Comparison of ENCODE assay signal across 13 cellular contexts in genomic region chr13:23613971-23614370, GRCh38. TPM values are rescaled to one million over a fixed set of nuclear protein-coding genes. Genes with fewer than 3 reads are reported as not detected.
DNase-seq lines count a peak whose midpoint lies in the region; TF ChIP-seq lines count a peak whose summit lies in the region.
"Had no signal": no experiment of that assay in that cellular context is flagged by ENCODE, and none has a peak within 500 bp of the region (broad histone marks: within the 10 kb centered on the region; RNA-seq: fewer than 3 reads in every experiment).

No MANE protein-coding gene starts in this region.

- peaks cover 7% of the 10 kb centered on the region for H3K27me3 Mint-ChIP-seq in brain
- peaks cover 1% of the 10 kb centered on the region for H3K27me3 Mint-ChIP-seq in glutamatergic neuron (ENCODE audit: unreplicated experiment)
- no peaks in the 10 kb centered on the region for H3K27me3 Mint-ChIP-seq in nephron progenitor cell (ENCODE audit: low read depth, poor library complexity)
- no peaks in the 10 kb centered on the region for H3K27me3 Mint-ChIP-seq in Caco-2 (ENCODE audit: insufficient read depth, unreplicated experiment)

- no peaks in the 10 kb centered on the region for H3K9me3 Mint-ChIP-seq in brain
- peaks cover 13% of the 10 kb centered on the region for H3K9me3 Mint-ChIP-seq in glutamatergic neuron (ENCODE audit: unreplicated experiment)
- no peaks in the 10 kb centered on the region for H3K9me3 Mint-ChIP-seq in nephron progenitor cell
- H3K9me3 Mint-ChIP-seq in Caco-2 (ENCODE audit: unreplicated experiment) = no peaks in the 10 kb centered on the region
- H3K9me3 Mint-ChIP-seq: CD4-positive, CD25-positive, alpha-beta regulatory T cell; CD8-positive, alpha-beta memory T cell had no signal

- no TSS peak for BruUV-seq in Caco-2 (replicated peaks; lab: Mats Ljungman, UMichigan)

- POLR2A ChIA-PET in Caco-2 (lab: Charles Lee) = no interaction called here

- TF ChIP-seq CTCF in brain (conservative IDR thresholded peaks at IDR 0.05) (no peak), glutamatergic neuron (IDR thresholded peaks at IDR 0.05; ENCODE audit: partially characterized antibody, unreplicated experiment) (no peak), nephron progenitor cell (IDR thresholded peaks at IDR 0.05) (no peak), Caco-2 (IDR thresholded peaks at IDR 0.05; ENCODE audit: insufficient read depth in 1 of 2, low read depth in 1 of 2, low read length in 1 of 2, severe bottlenecking in 1 of 2, unreplicated experiment in 1 of 2) (no peak)

- no peaks in the 10 kb centered on the region for H3K9me3 ChIP-seq in Caco-2
- H3K9me3 ChIP-seq: BE2C had no signal

- peaks cover 22% of the 10 kb centered on the region for H3K4me1 ChIP-seq in Caco-2

- no peak overlapping the region for H3K4me3 ChIP-seq in Caco-2 (ENCODE audit: low read depth, low read length)

- DNase-seq in glutamatergic neuron = no peak
- DNase-seq in nephron progenitor cell = no peak
- DNase-seq in inferior parietal cortex (ENCODE audit: extremely low spot score) = no peak
- no peak for DNase-seq in stimulated activated CD4-positive, alpha-beta T cell treated with anti-CD3 and anti-CD28 coated beads, Interleukin-2, amount 100 ng/mL, for 48 hours
- DNase-seq in Caco-2 = no peak
- no peak for DNase-seq in NCI-H524 treated with DMSO at 0.1 percent for 48 hours (lab: John Stamatoyannopoulos, UW)
- DNase-seq: ACHN; BE2C; C1 segment of cervical spinal cord; CD4-positive, CD25-positive, alpha-beta regulatory T cell; CD8-positive, alpha-beta memory T cell; COR-L47 had no signal

- intact Hi-C loops in Caco-2 (cut with micrococcal nuclease; ENCODE audit: unreplicated experiment) = no loop called here

- H3K36me3 ChIP-seq in Caco-2 (ENCODE audit: control insufficient read depth, insufficient read depth, low read length) = peaks cover 4% of the 10 kb centered on the region
- H3K36me3 ChIP-seq: BE2C had no signal

- H3K27ac Mint-ChIP-seq in brain (peak overlapping the region in 3 of 5 experiments; percentile 2 to 52 (median 24)), glutamatergic neuron (ENCODE audit: unreplicated experiment) (peak overlapping the region; percentile 52), nephron progenitor cell (peak overlapping the region; percentile 79), Caco-2 (ENCODE audit: unreplicated experiment) (no peak overlapping the region)

- H3K4me1 Mint-ChIP-seq in brain (peaks cover 67% of the 10 kb centered on the region), glutamatergic neuron (ENCODE audit: low read depth, unreplicated experiment) (peaks cover 58% of the 10 kb centered on the region), nephron progenitor cell (peaks cover 84% of the 10 kb centered on the region), Caco-2 (ENCODE audit: low read depth, unreplicated experiment) (peaks cover 33% of the 10 kb centered on the region)

- no peaks in the 10 kb centered on the region for H3K27me3 ChIP-seq in Caco-2 (replicated peaks; ENCODE audit: control insufficient read depth, insufficient read depth, low read length)
- H3K27me3 ChIP-seq: BE2C had no signal

- H3K4me3 Mint-ChIP-seq in brain (peak overlapping the region in 2 of 5 experiments; percentile 8 to 20), glutamatergic neuron (ENCODE audit: unreplicated experiment) (peak overlapping the region; percentile 25), nephron progenitor cell (peak overlapping the region; percentile 9), Caco-2 (ENCODE audit: unreplicated experiment) (no peak overlapping the region)
- H3K4me3 Mint-ChIP-seq: CD4-positive, CD25-positive, alpha-beta regulatory T cell; CD8-positive, alpha-beta memory T cell had no signal

- CTCF ChIA-PET in Caco-2 (lab: Charles Lee) = no interaction called here

- H3K36me3 Mint-ChIP-seq in brain (peaks cover 21% of the 10 kb centered on the region), glutamatergic neuron (ENCODE audit: unreplicated experiment) (peaks cover 19% of the 10 kb centered on the region), nephron progenitor cell (ENCODE audit: low read depth) (peaks cover 63% of the 10 kb centered on the region), Caco-2 (ENCODE audit: insufficient read depth, unreplicated experiment) (peaks cover 67% of the 10 kb centered on the region)
- H3K36me3 Mint-ChIP-seq: CD4-positive, CD25-positive, alpha-beta regulatory T cell; CD8-positive, alpha-beta memory T cell had no signal

RNA-seq across cellular contexts. Expression of gene TNFRSF19, which starts 43.8 kb away (rescaled TPM):
- 2.6 TPM for polyA plus RNA-seq in brain (ENCODE audit: insufficient read depth, low read depth, low replicate concordance)
- total RNA-seq in glutamatergic neuron (ENCODE audit: unreplicated experiment) (188 TPM), Caco-2 (2022) (63.4 and 66.4 TPM in 2 replicates)
- total RNA-seq: CD8-positive, alpha-beta memory T cell had no signal
- polyA plus RNA-seq: CD8-positive, alpha-beta memory T cell had no signal
